In genomic region chr13:20415288-20415644, GRCh38 we compare ENCODE assay signal across 2 cellular contexts.
TF ChIP-seq lines count a peak whose summit lies in the region.

No MANE protein-coding gene starts in this region.

TF ChIP-seq in IMR-90, 13 proteins besides CTCF, POLR2A, EP300 and RAD21:
- TF ChIP-seq ELK1 (IDR thresholded peaks at IDR 0.05; ENCODE audit: borderline replicate concordance, low read depth, low read length) (no peak), MXI1 (IDR thresholded peaks at IDR 0.05; ENCODE audit: borderline replicate concordance, low read depth, low read length) (no peak), CHD1 (IDR thresholded peaks at IDR 0.05; ENCODE audit: low read depth, low read length) (no peak), BHLHE40 (IDR thresholded peaks at IDR 0.05; ENCODE audit: low read depth, low read length) (no peak), MAZ (IDR thresholded peaks at IDR 0.05; ENCODE audit: borderline replicate concordance, low read depth, low read length) (no peak), RFX5 (IDR thresholded peaks at IDR 0.05; ENCODE audit: low read depth, low read length) (no peak), SMC3 (IDR thresholded peaks at IDR 0.05; ENCODE audit: low read depth, low read length) (no peak), NFE2L2 (IDR thresholded peaks at IDR 0.05; ENCODE audit: low read depth, low read length) (no peak), RCOR1 (IDR thresholded peaks at IDR 0.05; ENCODE audit: insufficient replicate concordance, low read length) (no peak), FOS (IDR thresholded peaks at IDR 0.05; ENCODE audit: low read depth, low read length) (no peak), USF2 (IDR thresholded peaks at IDR 0.05; ENCODE audit: low read depth, low read length) (no peak), MAFK (IDR thresholded peaks at IDR 0.05; ENCODE audit: low read depth, low read length) (no peak), CEBPB (IDR thresholded peaks at IDR 0.05; ENCODE audit: low read depth, low read length) (no peak)
TF ChIP-seq in IMR-90: peak in this region for 0.

TF ChIP-seq in H1, 55 proteins besides CTCF, POLR2A, EP300 and RAD21:
- TF ChIP-seq SP2 (IDR thresholded peaks at IDR 0.05; ENCODE audit: low read length) = no peak
- no peak for TF ChIP-seq NRF1 (IDR thresholded peaks at IDR 0.05; ENCODE audit: low read depth, low read length)
- no peak for TF ChIP-seq SIX5 (IDR thresholded peaks at IDR 0.05; ENCODE audit: low read depth, low read length)
- TF ChIP-seq TAF1 (IDR thresholded peaks at IDR 0.05; ENCODE audit: low read depth, low read length) = no peak
- no peak for TF ChIP-seq SIRT6 (IDR thresholded peaks at IDR 0.05; ENCODE audit: low read length)
- no peak for TF ChIP-seq SIN3A (conservative IDR thresholded peaks at IDR 0.05 in 1 of 2, IDR thresholded peaks at IDR 0.05 in 1 of 2; ENCODE audit: low read depth in 1 of 2, low read length in 2 of 2)
- no peak for TF ChIP-seq SRF (IDR thresholded peaks at IDR 0.05; ENCODE audit: low read depth, low read length)
- TF ChIP-seq EGR1 (IDR thresholded peaks at IDR 0.05; ENCODE audit: borderline replicate concordance, low read depth, low read length) = no peak
- peak; percentile 76 for TF ChIP-seq E2F6 (IDR thresholded peaks at IDR 0.05)
- TF ChIP-seq EZH2 (IDR thresholded peaks at IDR 0.05; ENCODE audit: low read depth, low read length, severe bottlenecking) = no peak
- TF ChIP-seq TEAD4 (IDR thresholded peaks at IDR 0.05; ENCODE audit: low read depth, low read length) = no peak
- TF ChIP-seq POLR2AphosphoS5 (IDR thresholded peaks at IDR 0.05; ENCODE audit: low read depth, low read length) = no peak
- TF ChIP-seq GABPA (IDR thresholded peaks at IDR 0.05; ENCODE audit: borderline replicate concordance, insufficient read depth, low read length) = no peak
- no peak for TF ChIP-seq SP1 (IDR thresholded peaks at IDR 0.05; ENCODE audit: low read depth, low read length)
- no peak for TF ChIP-seq KDM5A (IDR thresholded peaks at IDR 0.05; ENCODE audit: low read length)
- TF ChIP-seq GTF2F1 (IDR thresholded peaks at IDR 0.05; ENCODE audit: borderline replicate concordance, low read depth, low read length) = no peak
- no peak for TF ChIP-seq HDAC6 (IDR thresholded peaks at IDR 0.05; ENCODE audit: low read depth, low read length)
- TF ChIP-seq MAX (IDR thresholded peaks at IDR 0.05) = peak; percentile 45; the same call in 1 of the 2 replicates
